11 cellular contexts compared by ENCODE assay signal in the genomic region with DNA sequence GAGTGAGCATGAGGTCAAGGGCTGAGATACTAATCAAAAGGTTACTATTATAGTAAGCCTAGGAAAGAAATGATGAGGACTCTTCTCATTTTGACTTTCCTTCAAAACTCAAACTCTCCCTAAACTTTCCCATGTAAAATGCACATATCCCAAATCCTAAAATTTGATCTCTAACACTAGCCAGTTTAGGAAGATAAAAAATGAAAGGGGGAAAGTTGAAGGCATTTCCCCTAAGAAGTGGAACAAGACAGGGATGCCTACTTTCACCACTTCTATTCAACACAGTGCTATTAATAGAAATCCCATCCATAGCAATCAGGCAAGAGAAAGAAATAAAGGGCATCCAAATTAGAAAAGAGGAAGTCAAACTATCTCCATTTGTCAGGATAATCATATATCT. TPM values are rescaled to one million over a fixed set of nuclear protein-coding genes. Genes with fewer than 3 reads are reported as not detected.
"Had no signal": no experiment of that assay in that cellular context is flagged by ENCODE, and none has a peak within 500 bp of the region (broad histone marks: within the 10 kb centered on the region; RNA-seq: fewer than 3 reads in every experiment).

No MANE protein-coding gene starts in this region.

- H3K27ac ChIP-seq: HL-60, KMS-11 had no signal

- H3K4me2 ChIP-seq: KMS-11 had no signal

- DNase-seq: IMR-90, Karpas-422, KBM-7, KG1 had no signal

- ATAC-seq: HepG2 had no signal

- H3K9ac ChIP-seq: KMS-11 had no signal

- FAIRE-seq: HepG2, HTR-8/SVneo had no signal

RNA-seq across cellular contexts. Expression of a gene that starts 2.9 kb away (rescaled TPM):
- total RNA-seq: HepG2 had no signal
- polyA plus RNA-seq: HepG2, IgD-negative memory B cell had no signal

RNA-seq across cellular contexts. Expression of a gene that starts 37.0 kb away (rescaled TPM):
- total RNA-seq: HepG2, HT-29, IMR-90 had no signal
- polyA plus RNA-seq: HepG2, IgD-negative memory B cell had no signal

RNA-seq across cellular contexts. Expression of a gene that starts 45.0 kb away (rescaled TPM):
- total RNA-seq: HepG2, HT-29, HT1080, IMR-90 had no signal
- polyA plus RNA-seq: HepG2, IgD-negative memory B cell had no signal

RNA-seq across cellular contexts. Expression of a gene that starts 47.4 kb away (rescaled TPM):
- total RNA-seq: HepG2, HT-29 had no signal
- polyA plus RNA-seq: HepG2 had no signal
